In genomic region chr20:48120120-48120519, GRCh38 we compare ENCODE assay signal across 22 cellular contexts.
"Had no signal": no experiment of that assay in that cellular context is flagged by ENCODE, and none has a peak within 500 bp of the region (broad histone marks: within the 10 kb centered on the region; RNA-seq: fewer than 3 reads in every experiment).

No MANE protein-coding gene starts in this region.

- H3K9me3 ChIP-seq: body of pancreas, Peyer's patch had no signal

- ATAC-seq: activated CD8-positive, alpha-beta T cell treated with anti-CD3 and anti-CD28 coated beads, Interleukin-2, amount 10 ng/mL, durations not matched to agents 7 days and 5 days; body of pancreas; WTC11 had no signal

- H3K4me3 ChIP-seq: body of pancreas, Peyer's patch had no signal

- H3K27me3 ChIP-seq: body of pancreas, Peyer's patch had no signal

- FAIRE-seq: bronchial epithelial cell had no signal

- DNase-seq: activated CD4-positive, alpha-beta T cell treated with anti-CD3 and anti-CD28 coated beads for 48 hours; activated CD4-positive, alpha-beta T cell treated with anti-CD3 and anti-CD28 coated beads, Interleukin-2, amount 50 U/mL, for 4 hours; activated CD4-positive, CD25-positive, alpha-beta regulatory T cell treated with anti-CD3 and anti-CD28 coated beads, Interleukin-2, amount 50 U/mL, for 72 hours; activated CD8-positive, alpha-beta memory T cell treated with anti-CD3 and anti-CD28 coated beads, Interleukin-2, amount 50 U/mL, for 48 hours; activated CD8-positive, alpha-beta T cell treated with anti-CD3 and anti-CD28 coated beads, Interleukin-2, amount 10 ng/mL, durations not matched to agents 7 days and 5 days; activated naive CD4-positive, alpha-beta T cell; activated T-cell treated with anti-CD3 and anti-CD28 coated beads, Interleukin-2, amount 50 U/mL, for 1 hour; aorta; body of pancreas; central memory CD4-positive, alpha-beta T cell; KG1; NCI-H1048; NCI-H1930; NCI-H345; NCI-H510A; NCI-H526 treated with DMSO at 0.1 percent for 48 hours; NCI-H82; Peyer's patch; Right ventricle myocardium superior had no signal

- H3K36me3 ChIP-seq: Peyer's patch had no signal

- H3K27ac ChIP-seq: body of pancreas, Peyer's patch, RWPE1 had no signal

- H3K4me1 ChIP-seq: body of pancreas, Peyer's patch had no signal
